Comparison of ENCODE assay signal across 24 cellular contexts in the genomic region with DNA sequence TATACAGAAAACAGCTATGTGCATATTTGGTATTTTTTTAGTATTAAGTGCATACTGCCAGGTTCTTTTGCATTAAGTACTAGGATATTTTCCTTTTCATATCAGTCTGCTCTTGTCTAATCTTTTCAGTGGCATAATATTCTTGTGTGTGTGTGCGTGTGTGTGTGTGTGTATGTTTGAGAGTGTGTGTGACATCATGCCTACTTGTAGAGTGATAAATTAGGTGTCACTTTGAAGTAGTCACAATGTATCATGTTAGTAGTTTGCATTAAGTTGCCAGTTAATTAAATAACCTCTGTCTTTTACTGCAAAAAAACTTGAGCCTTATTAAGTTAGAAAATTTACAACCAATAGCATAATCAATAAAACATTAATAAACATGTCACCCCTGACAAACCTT.
"Had no signal": no experiment of that assay in that cellular context is flagged by ENCODE, and none has a peak within 500 bp of the region (broad histone marks: within the 10 kb centered on the region; RNA-seq: fewer than 3 reads in every experiment).

No MANE protein-coding gene starts in this region.

- H3K9me3 ChIP-seq: colonic mucosa, esophagus muscularis mucosa, left lung, lower lobe of right lung, mucosa of descending colon had no signal

- H3K4me3 ChIP-seq: colonic mucosa, esophagus muscularis mucosa, heart right ventricle, left lung, lower lobe of right lung, mucosa of descending colon had no signal

- FAIRE-seq: endometrium, frontal cortex, islet of Langerhans, keratinocyte had no signal

- H3K36me3 ChIP-seq: colonic mucosa, esophagus muscularis mucosa, heart right ventricle, left lung, lower lobe of right lung had no signal

- ATAC-seq: effector memory CD8-positive, alpha-beta T cell; foreskin keratinocyte; heart right ventricle; left cardiac atrium; left lung; left ventricle myocardium superior; lower lobe of right lung; mucosa of descending colon had no signal

- H3K4me1 ChIP-seq: colonic mucosa, esophagus muscularis mucosa, foreskin keratinocyte, heart right ventricle, left lung, lower lobe of right lung had no signal

- H3K27ac ChIP-seq: colonic mucosa, epithelial cell of prostate, esophagus muscularis mucosa, foreskin keratinocyte, heart right ventricle, left lung, lower lobe of right lung had no signal

- H3K27me3 ChIP-seq: colonic mucosa, esophagus muscularis mucosa, heart right ventricle, left lung had no signal

- DNase-seq: colonic mucosa; cortex of kidney; effector CD8-positive, alpha-beta T cell; effector memory CD8-positive, alpha-beta T cell; endodermal cell; erythroblast; foreskin keratinocyte; glutamatergic neuron; head of caudate nucleus; heart right ventricle; hippocampal formation; left cardiac atrium; left lung; left ventricle myocardium superior; lower lobe of right lung; mesenchymal stem cell; mucosa of descending colon; naive B cell had no signal
